1 cellular context compared by ENCODE assay signal in genomic region chr19:49887653-49888477, GRCh38.
TF ChIP-seq lines count a peak whose summit lies in the region.

No MANE protein-coding gene starts in this region.

TF ChIP-seq in HepG2, 621 proteins besides CTCF, POLR2A, EP300 and RAD21:
- TF ChIP-seq AGO2 (optimal IDR thresholded peaks at IDR 0.05; ENCODE audit: low read depth, low read length), result peak; percentile 69
- no peak for TF ChIP-seq NFKBIZ (CRISPR knock-in tag; IDR thresholded peaks at IDR 0.05)
